In genomic region chr17:34255841-34256240, GRCh38 we compare ENCODE assay signal across 1 cellular context.
TF ChIP-seq lines count a peak whose summit lies in the region.

No MANE protein-coding gene starts in this region.

TF ChIP-seq in IMR-90, 13 proteins besides CTCF, POLR2A, EP300 and RAD21:
- TF ChIP-seq MXI1 (IDR thresholded peaks at IDR 0.05; ENCODE audit: borderline replicate concordance, low read depth, low read length) (no peak), MAZ (IDR thresholded peaks at IDR 0.05; ENCODE audit: borderline replicate concordance, low read depth, low read length) (no peak), FOS (IDR thresholded peaks at IDR 0.05; ENCODE audit: low read depth, low read length) (no peak), MAFK (IDR thresholded peaks at IDR 0.05; ENCODE audit: low read depth, low read length) (no peak), NFE2L2 (IDR thresholded peaks at IDR 0.05; ENCODE audit: low read depth, low read length) (no peak)
